Comparison of ENCODE assay signal across 18 cellular contexts in the genomic region with DNA sequence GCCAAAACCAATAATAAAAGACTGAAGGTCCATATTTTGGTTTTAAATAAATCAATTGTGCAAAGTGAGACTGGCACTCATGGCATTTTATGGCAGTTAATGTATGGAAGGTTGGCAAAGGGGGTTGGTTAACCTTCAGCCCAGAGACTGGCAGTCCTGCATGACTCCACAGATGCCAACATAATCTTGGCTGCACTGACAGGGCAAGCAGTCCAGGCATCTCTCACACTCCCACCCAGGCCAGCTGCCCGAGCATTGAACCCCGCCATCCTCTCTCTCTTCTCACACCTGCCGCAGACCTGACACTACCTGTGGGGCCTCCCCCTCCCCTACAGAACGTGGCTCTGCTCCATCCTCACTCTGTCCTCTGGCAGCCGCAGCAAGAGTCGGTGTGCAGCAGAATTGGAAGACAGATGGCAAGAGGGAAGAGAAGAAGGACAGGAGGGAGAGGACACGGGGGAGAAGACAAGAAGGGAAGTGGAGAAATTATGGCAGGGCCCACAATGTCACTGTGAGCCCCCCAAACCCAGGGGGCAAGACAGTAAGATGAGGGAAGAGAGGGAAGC. TPM values are rescaled to one million over a fixed set of nuclear protein-coding genes. Genes with fewer than 3 reads are reported as not detected.
DNase-seq lines count a peak whose midpoint lies in the region; TF ChIP-seq lines count a peak whose summit lies in the region.
"Had no signal": no experiment of that assay in that cellular context is flagged by ENCODE, and none has a peak within 500 bp of the region (broad histone marks: within the 10 kb centered on the region; RNA-seq: fewer than 3 reads in every experiment).

No MANE protein-coding gene starts in this region.

- H3K36me3 Mint-ChIP-seq in activated naive CD4-positive, alpha-beta T cell treated with anti-CD3 and anti-CD28 coated beads for 36 hours (ENCODE audit: low read depth), result peaks cover 11% of the 10 kb centered on the region
- H3K36me3 Mint-ChIP-seq in activated naive CD8-positive, alpha-beta T cell, result peaks cover 9% of the 10 kb centered on the region
- no peaks in the 10 kb centered on the region for H3K36me3 Mint-ChIP-seq in Caco-2 (ENCODE audit: insufficient read depth, unreplicated experiment)

- CTCF ChIA-PET in activated naive CD4-positive, alpha-beta T cell treated with anti-CD3 and anti-CD28 coated beads for 36 hours (lab: Charles Lee), result interaction anchor here (1.4 to 1.5 kb wide), 2 partner anchors 11 to 19 kb away, joined by 3 to 5 read pairs; no protein-coding TSS in a partner anchor
- CTCF ChIA-PET in Caco-2 (lab: Charles Lee), result no interaction called here

- H3K4me1 Mint-ChIP-seq in activated naive CD4-positive, alpha-beta T cell treated with anti-CD3 and anti-CD28 coated beads for 36 hours (ENCODE audit: low read depth), result peaks cover 95% of the 10 kb centered on the region
- H3K4me1 Mint-ChIP-seq in activated naive CD8-positive, alpha-beta T cell (ENCODE audit: low read depth), result peaks cover 95% of the 10 kb centered on the region
- no peaks in the 10 kb centered on the region for H3K4me1 Mint-ChIP-seq in Caco-2 (ENCODE audit: low read depth, unreplicated experiment)

- no peaks in the 10 kb centered on the region for H3K36me3 ChIP-seq in Caco-2 (ENCODE audit: control insufficient read depth, insufficient read depth, low read length)
- H3K36me3 ChIP-seq: adrenal gland, MG63 had no signal

- H3K9me3 Mint-ChIP-seq in activated naive CD4-positive, alpha-beta T cell treated with anti-CD3 and anti-CD28 coated beads for 36 hours, result no peaks in the 10 kb centered on the region
- no peaks in the 10 kb centered on the region for H3K9me3 Mint-ChIP-seq in activated naive CD8-positive, alpha-beta T cell (ENCODE audit: low read depth)
- no peaks in the 10 kb centered on the region for H3K9me3 Mint-ChIP-seq in Caco-2 (ENCODE audit: unreplicated experiment)

- intact Hi-C loops in activated naive CD4-positive, alpha-beta T cell treated with anti-CD3 and anti-CD28 coated beads for 36 hours (cut with micrococcal nuclease), result no loop called here
- intact Hi-C loops in Caco-2 (cut with micrococcal nuclease; ENCODE audit: unreplicated experiment), result no loop called here

- H3K4me1 ChIP-seq in Caco-2, result no peaks in the 10 kb centered on the region
- H3K4me1 ChIP-seq: adrenal gland had no signal

- H3K27me3 Mint-ChIP-seq in activated naive CD4-positive, alpha-beta T cell treated with anti-CD3 and anti-CD28 coated beads for 36 hours (ENCODE audit: low read depth), result no peaks in the 10 kb centered on the region
- no peaks in the 10 kb centered on the region for H3K27me3 Mint-ChIP-seq in activated naive CD8-positive, alpha-beta T cell
- no peaks in the 10 kb centered on the region for H3K27me3 Mint-ChIP-seq in Caco-2 (ENCODE audit: insufficient read depth, unreplicated experiment)

- POLR2A ChIA-PET in Caco-2 (lab: Charles Lee), result no interaction called here

- TF ChIP-seq CTCF in Caco-2 (IDR thresholded peaks at IDR 0.05; ENCODE audit: insufficient read depth in 1 of 2, low read depth in 1 of 2, low read length in 1 of 2, severe bottlenecking in 1 of 2, unreplicated experiment in 1 of 2), result no peak

- no peak for DNase-seq in activated naive CD4-positive, alpha-beta T cell treated with anti-CD3 and anti-CD28 coated beads for 36 hours
- no peak for DNase-seq in activated naive CD4-positive, alpha-beta T cell treated with anti-CD3 and anti-CD28 coated beads, Interleukin-2, amount 50 U/mL, for 16 hours
- no peak for DNase-seq in NCI-H2081 (lab: John Stamatoyannopoulos, UW)
- no peak for DNase-seq in UCSD-AML1 (lab: John Stamatoyannopoulos, UW; ENCODE audit: unreplicated experiment)
- no peak for DNase-seq in Caco-2
- DNase-seq: adrenal gland, cortex of kidney, GDM1, HCEC 1CT, mesenchymal stem cell, MG63, NCI-H187, NCI-H526, PC-3 had no signal

- peak overlapping the region; percentile 19 for H3K27ac ChIP-seq in layer of hippocampus (ENCODE audit: low read depth, low read length)
- peak overlapping the region; percentile 30 for H3K27ac ChIP-seq in temporal lobe (ENCODE audit: low read depth, low read length)
- H3K27ac ChIP-seq: adrenal gland had no signal

- no peaks in the 10 kb centered on the region for H3K9me3 ChIP-seq in Caco-2
- H3K9me3 ChIP-seq: adrenal gland, MG63 had no signal

- BruUV-seq in Caco-2 (replicated peaks; lab: Mats Ljungman, UMichigan), result no TSS peak

- H3K27me3 ChIP-seq in layer of hippocampus (ENCODE audit: control insufficient read depth, insufficient read depth, low read length), result no peaks in the 10 kb centered on the region
- no peaks in the 10 kb centered on the region for H3K27me3 ChIP-seq in Caco-2 (replicated peaks; ENCODE audit: control insufficient read depth, insufficient read depth, low read length)
- H3K27me3 ChIP-seq: adrenal gland, MG63 had no signal

- H3K27ac Mint-ChIP-seq in activated naive CD4-positive, alpha-beta T cell treated with anti-CD3 and anti-CD28 coated beads for 36 hours, result peak overlapping the region; percentile 96
- H3K27ac Mint-ChIP-seq in activated naive CD8-positive, alpha-beta T cell, result peak overlapping the region; percentile 99
- no peak overlapping the region for H3K27ac Mint-ChIP-seq in Caco-2 (ENCODE audit: unreplicated experiment)

- H3K4me3 Mint-ChIP-seq in activated naive CD4-positive, alpha-beta T cell treated with anti-CD3 and anti-CD28 coated beads for 36 hours, result no peak overlapping the region
- H3K4me3 Mint-ChIP-seq in activated naive CD8-positive, alpha-beta T cell, result no peak overlapping the region
- no peak overlapping the region for H3K4me3 Mint-ChIP-seq in Caco-2 (ENCODE audit: unreplicated experiment)

- H3K4me3 ChIP-seq in Caco-2 (ENCODE audit: low read depth, low read length), result no peak overlapping the region
- H3K4me3 ChIP-seq: adrenal gland, MG63 had no signal

RNA-seq across cellular contexts. Expression of gene ITPKB, which starts 43.7 kb away (rescaled TPM):
- 10 to 100 TPM; 40.3 to 40.9 TPM for total RNA-seq in activated naive CD4-positive, alpha-beta T cell treated with anti-CD3 and anti-CD28 coated beads for 36 hours
- 6.1 TPM for total RNA-seq in temporal lobe
- 4.4 and 5.2 TPM in 2 replicates for total RNA-seq in Caco-2 (2022)
- total RNA-seq: HepG2 had no signal
